ENCODE assay signal across 29 cellular contexts in genomic region chr5:10686890-10687289, GRCh38.
"Had no signal": no experiment of that assay in that cellular context is flagged by ENCODE, and none has a peak within 500 bp of the region (broad histone marks: within the 10 kb centered on the region; RNA-seq: fewer than 3 reads in every experiment).

No MANE protein-coding gene starts in this region.

- H3K36me3 ChIP-seq: uterus had no signal

- H3K4me3 Mint-ChIP-seq: stimulated activated effector memory CD8-positive, alpha-beta T cell treated with anti-CD3 and anti-CD28 coated beads, Interleukin-12 subunit alpha, Interleukin-12 subunit beta, amount 100 ng/mL, for 72 hours; stimulated activated memory B cell treated with anti-CD40 and anti-IgM and Interleukin-4, amounts not matched to agents 10 μg/mL and 1 μg/mL and 100 μg/mL, for 72 hours; stimulated activated naive B cell treated with anti-CD40 and anti-IgM and Interleukin-4, amounts not matched to agents 10 μg/mL and 1 μg/mL and 100 μg/mL, for 72 hours; stimulated activated naive CD8-positive, alpha-beta T cell treated with anti-CD3 and anti-CD28 coated beads, Interleukin-15, amount 100 ng/mL, for 72 hours; stimulated activated naive CD8-positive, alpha-beta T cell treated with anti-CD3 and anti-CD28 coated beads, Interleukin-15, Interleukin-2, amounts not matched to agents 100 ng/mL and 50 ng/mL, for 24 hours; type B pancreatic cell had no signal

- H3K27ac Mint-ChIP-seq: stimulated activated effector memory CD8-positive, alpha-beta T cell treated with anti-CD3 and anti-CD28 coated beads, Interleukin-12 subunit alpha, Interleukin-12 subunit beta, amount 100 ng/mL, for 72 hours; stimulated activated naive B cell treated with anti-CD40 and anti-IgM and Interleukin-4, amounts not matched to agents 10 μg/mL and 1 μg/mL and 100 μg/mL, for 72 hours; stimulated activated naive CD8-positive, alpha-beta T cell treated with anti-CD3 and anti-CD28 coated beads, Interleukin-15, amount 100 ng/mL, for 72 hours; stimulated activated naive CD8-positive, alpha-beta T cell treated with anti-CD3 and anti-CD28 coated beads, Interleukin-15, Interleukin-2, amounts not matched to agents 100 ng/mL and 50 ng/mL, for 24 hours; type B pancreatic cell had no signal

- ATAC-seq: stimulated activated effector memory CD8-positive, alpha-beta T cell treated with anti-CD3 and anti-CD28 coated beads, Interleukin-12 subunit alpha, Interleukin-12 subunit beta, amount 100 ng/mL, for 72 hours; stimulated activated memory B cell treated with anti-CD40 and anti-IgM and Interleukin-4, amounts not matched to agents 10 μg/mL and 1 μg/mL and 100 μg/mL, for 72 hours; stimulated activated naive B cell treated with anti-CD40 and anti-IgM and Interleukin-4, amounts not matched to agents 10 μg/mL and 1 μg/mL and 100 μg/mL, for 72 hours; stimulated activated naive CD8-positive, alpha-beta T cell treated with anti-CD3 and anti-CD28 coated beads, Interleukin-15, amount 100 ng/mL, for 72 hours; stimulated activated naive CD8-positive, alpha-beta T cell treated with anti-CD3 and anti-CD28 coated beads, Interleukin-15, Interleukin-2, amounts not matched to agents 100 U/mL and 50 U/mL, for 24 hours; upper lobe of right lung had no signal

- DNase-seq: stimulated activated CD4-positive, alpha-beta T cell treated with anti-CD3 and anti-CD28 coated beads, Interleukin-2, amount 100 ng/mL, for 48 hours; stimulated activated CD4-positive, alpha-beta T cell treated with anti-CD3 and anti-CD28 coated beads, Interleukin-4, amount 100 ng/mL, for 1 hour; stimulated activated CD4-positive, alpha-beta T cell treated with anti-CD3 and anti-CD28 coated beads, Interleukin-4, amount 100 ng/mL, for 24 hours; stimulated activated CD4-positive, alpha-beta T cell treated with anti-CD3 and anti-CD28 coated beads, Interleukin-4, amount 100 ng/mL, for 4 hours; stimulated activated CD8-positive, alpha-beta memory T cell treated with anti-CD3 and anti-CD28 coated beads, Interleukin-4, amount 100 ng/mL, for 48 hours; stimulated activated naive B cell treated with anti-CD40 and anti-IgM and Interleukin-4, amounts not matched to agents 10 μg/mL and 1 μg/mL and 100 μg/mL, for 72 hours; stimulated activated naive CD4-positive, alpha-beta T cell; stimulated activated naive CD4-positive, alpha-beta T cell treated with Interleukin-2 at 50 U/mL for 16 hours; stimulated activated naive CD8-positive, alpha-beta T cell treated with anti-CD3 and anti-CD28 coated beads, Interleukin-15, amount 100 ng/mL, for 72 hours; stimulated activated naive CD8-positive, alpha-beta T cell treated with anti-CD3 and anti-CD28 coated beads, Interleukin-15, Interleukin-2, amounts not matched to agents 100 U/mL and 50 U/mL, for 24 hours; stomach; substantia nigra; testis; thyroid gland; tibial artery; transverse colon; trophoblast cell; upper lobe of left lung; upper lobe of right lung; uterus had no signal

- H3K27me3 Mint-ChIP-seq: stimulated activated memory B cell treated with anti-CD40 and anti-IgM and Interleukin-4, amounts not matched to agents 10 μg/mL and 1 μg/mL and 100 μg/mL, for 72 hours; stimulated activated naive B cell treated with anti-CD40 and anti-IgM and Interleukin-4, amounts not matched to agents 10 μg/mL and 1 μg/mL and 100 μg/mL, for 72 hours; stimulated activated naive CD8-positive, alpha-beta T cell treated with anti-CD3 and anti-CD28 coated beads, Interleukin-15, amount 100 ng/mL, for 72 hours; stimulated activated naive CD8-positive, alpha-beta T cell treated with anti-CD3 and anti-CD28 coated beads, Interleukin-15, Interleukin-2, amounts not matched to agents 100 ng/mL and 50 ng/mL, for 24 hours; type B pancreatic cell had no signal

- H3K27ac ChIP-seq: stomach, suprapubic skin, testis, thoracic aorta, thyroid gland, tibial artery, tibial nerve, transverse colon, upper lobe of left lung, upper lobe of right lung, uterus, vagina had no signal

- H3K9me3 Mint-ChIP-seq: stimulated activated effector memory CD8-positive, alpha-beta T cell treated with anti-CD3 and anti-CD28 coated beads, Interleukin-12 subunit alpha, Interleukin-12 subunit beta, amount 100 ng/mL, for 72 hours; stimulated activated memory B cell treated with anti-CD40 and anti-IgM and Interleukin-4, amounts not matched to agents 10 μg/mL and 1 μg/mL and 100 μg/mL, for 72 hours; stimulated activated naive CD8-positive, alpha-beta T cell treated with anti-CD3 and anti-CD28 coated beads, Interleukin-15, amount 100 ng/mL, for 72 hours; stimulated activated naive CD8-positive, alpha-beta T cell treated with anti-CD3 and anti-CD28 coated beads, Interleukin-15, Interleukin-2, amounts not matched to agents 100 ng/mL and 50 ng/mL, for 24 hours had no signal

- H3K4me3 ChIP-seq: stomach, suprapubic skin, testis, thoracic aorta, thyroid gland, tibial artery, tibial nerve, transverse colon, upper lobe of left lung, upper lobe of right lung, uterus, vagina had no signal

- H3K9me3 ChIP-seq: stomach, suprapubic skin, testis, thoracic aorta, thyroid gland, tibial artery, transverse colon, upper lobe of left lung, upper lobe of right lung, uterus, vagina had no signal

- FAIRE-seq: urothelium cell line had no signal

- H3K4me1 ChIP-seq: suprapubic skin, testis, thyroid gland, tibial artery, transverse colon, upper lobe of left lung, upper lobe of right lung, uterus, vagina had no signal

- H3K4me1 Mint-ChIP-seq: stimulated activated naive CD8-positive, alpha-beta T cell treated with anti-CD3 and anti-CD28 coated beads, Interleukin-15, amount 100 ng/mL, for 72 hours had no signal

- H3K27me3 ChIP-seq: stomach, suprapubic skin, testis, thyroid gland, tibial artery, tibial nerve, transverse colon, upper lobe of left lung, upper lobe of right lung, uterus, vagina had no signal
